ENCODE assay signal across 28 cellular contexts in the genomic region with DNA sequence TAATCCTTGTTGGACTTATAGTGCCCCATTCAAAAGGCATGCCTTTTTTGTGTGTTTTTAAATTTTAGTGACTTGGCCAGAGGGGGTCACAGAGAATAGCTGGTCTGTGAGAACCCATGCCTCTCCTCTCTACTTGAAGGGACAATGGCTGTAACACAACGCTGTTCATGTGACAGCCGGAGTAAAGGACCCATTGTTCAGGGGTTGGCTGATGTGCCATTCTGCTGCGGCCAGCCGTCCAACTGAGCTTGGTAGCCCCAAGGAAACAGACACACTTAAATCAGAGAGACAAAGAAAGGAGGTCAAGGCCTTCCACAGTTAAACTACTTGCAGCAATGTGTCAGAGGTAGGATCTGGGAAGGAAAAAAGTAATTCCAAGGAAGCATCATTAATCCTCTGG. TPM values are rescaled to one million over a fixed set of nuclear protein-coding genes. Genes with fewer than 3 reads are reported as not detected.
A peak's percentile ranks its signal among the peaks of the same experiment; 100 is the strongest.
DNase-seq lines count a peak whose midpoint lies in the region; ATAC-seq and TF ChIP-seq lines count a peak whose summit lies in the region.
"Had no signal": no experiment of that assay in that cellular context is flagged by ENCODE, and none has a peak within 500 bp of the region (broad histone marks: within the 10 kb centered on the region; RNA-seq: fewer than 3 reads in every experiment).

No MANE protein-coding gene starts in this region.

- H3K4me1 ChIP-seq in tibial artery, result no peaks in the 10 kb centered on the region
- H3K4me1 ChIP-seq: spleen had no signal

- H3K9me3 Mint-ChIP-seq in brain, result peaks cover 0 to 2% (median 0%) of the 10 kb centered on the region in 5 experiments
- H3K9me3 Mint-ChIP-seq: activated CD4-positive, alpha-beta T cell treated with anti-CD3 and anti-CD28 coated beads, Interleukin-2, amount 10 ng/mL, durations not matched to agents 24 days and 14 days; mesothelial cell of epicardium; naive thymus-derived CD8-positive, alpha-beta T cell had no signal

- TF ChIP-seq CTCF in brain (conservative IDR thresholded peaks at IDR 0.05), result no peak
- TF ChIP-seq CTCF in tibial artery (IDR thresholded peaks at IDR 0.05), result no peak

- H3K36me3 Mint-ChIP-seq in brain, result peaks cover 5% of the 10 kb centered on the region
- H3K36me3 Mint-ChIP-seq: activated CD8-positive, alpha-beta memory T cell treated with anti-CD3 and anti-CD28 coated beads, Interleukin-2, amount 10 ng/mL, durations not matched to agents 7 days and 5 days; mesothelial cell of epicardium; naive thymus-derived CD8-positive, alpha-beta T cell had no signal

- no peak overlapping the region for H3K4me3 ChIP-seq in tibial artery
- H3K4me3 ChIP-seq: adrenal gland, coronary artery, spleen had no signal

- no peak overlapping the region for H3K27ac ChIP-seq in tibial artery
- H3K27ac ChIP-seq: 22Rv1, coronary artery, foreskin keratinocyte, spleen, VCaP had no signal

- H3K4me1 Mint-ChIP-seq in brain, result peaks cover 75% of the 10 kb centered on the region
- H3K4me1 Mint-ChIP-seq: activated CD4-positive, alpha-beta T cell treated with anti-CD3 and anti-CD28 coated beads, Interleukin-2, amount 10 ng/mL, durations not matched to agents 24 days and 14 days; activated CD8-positive, alpha-beta memory T cell treated with anti-CD3 and anti-CD28 coated beads, Interleukin-2, amount 10 ng/mL, durations not matched to agents 7 days and 5 days; mesothelial cell of epicardium; naive thymus-derived CD8-positive, alpha-beta T cell had no signal

- no peak for ATAC-seq in left colon
- no peak for ATAC-seq in GM21360 (IDR thresholded peaks at IDR 0.05; ENCODE audit: unreplicated experiment)
- ATAC-seq: activated CD8-positive, alpha-beta memory T cell treated with anti-CD3 and anti-CD28 coated beads, Interleukin-2, amount 10 ng/mL, durations not matched to agents 7 days and 5 days; esophagus mucosa; foreskin keratinocyte; left ventricle myocardium superior; naive thymus-derived CD8-positive, alpha-beta T cell; right cardiac atrium had no signal

- intact Hi-C loops in left colon (cut with DNase I, micrococcal nuclease), result no loop called here
- intact Hi-C loops in tibial artery (cut with DNase I; ENCODE audit: low total_unique reads), result no loop called here

- H3K4me3 Mint-ChIP-seq in brain, result peak overlapping the region in 4 of 5 experiments; percentile 33 to 57 (median 50)
- H3K4me3 Mint-ChIP-seq: activated CD4-positive, alpha-beta T cell treated with anti-CD3 and anti-CD28 coated beads, Interleukin-2, amount 10 ng/mL, durations not matched to agents 24 days and 14 days; activated CD8-positive, alpha-beta memory T cell treated with anti-CD3 and anti-CD28 coated beads, Interleukin-2, amount 10 ng/mL, durations not matched to agents 7 days and 5 days; mesothelial cell of epicardium; naive thymus-derived CD8-positive, alpha-beta T cell had no signal

- H3K27me3 ChIP-seq in tibial artery, result no peaks in the 10 kb centered on the region
- H3K27me3 ChIP-seq: adrenal gland had no signal

- H3K27me3 Mint-ChIP-seq in brain, result no peaks in the 10 kb centered on the region

- DNase-seq in Ammon's horn (ENCODE audit: low spot score) (peak; percentile 97), hypothalamus (lab: John Stamatoyannopoulos, UW) (peak in 43 of 51 donors; percentile 2 to 93 (median 70)), pons (ENCODE audit: low spot score) (peak; percentile 98), left colon (no peak), tibial artery (no peak), NCI-H2029 treated with DMSO at 0.1 percent for 48 hours (lab: John Stamatoyannopoulos, UW) (no peak)
- DNase-seq: activated CD4-positive, alpha-beta T cell treated with anti-CD3 and anti-CD28 coated beads, Interleukin-2, amount 10 ng/mL, durations not matched to agents 24 days and 14 days; activated CD8-positive, alpha-beta memory T cell treated with anti-CD3 and anti-CD28 coated beads, Interleukin-2, amount 10 ng/mL, durations not matched to agents 7 days and 5 days; activated naive CD4-positive, alpha-beta T cell treated with Interleukin-2 at 50 U/mL for 16 hours; activated T-cell treated with anti-CD3 and anti-CD28 coated beads, Interleukin-2, amount 50 U/mL, for 48 hours; foreskin keratinocyte; left ventricle myocardium superior; naive thymus-derived CD8-positive, alpha-beta T cell; NCI-H2171 treated with DMSO at 0.1 percent for 48 hours; NCI-H510A treated with DMSO at 0.1 percent for 48 hours; NK-92 treated with Interleukin-12 subunit alpha and Interleukin-12 subunit beta, amount 100 ng/mL, for 24 hours; right cardiac atrium; SHP77; spleen had no signal

- peak overlapping the region; percentile 25 to 94 (median 91) for H3K27ac Mint-ChIP-seq in brain
- H3K27ac Mint-ChIP-seq: activated CD4-positive, alpha-beta T cell treated with anti-CD3 and anti-CD28 coated beads, Interleukin-2, amount 10 ng/mL, durations not matched to agents 24 days and 14 days; activated CD8-positive, alpha-beta memory T cell treated with anti-CD3 and anti-CD28 coated beads, Interleukin-2, amount 10 ng/mL, durations not matched to agents 7 days and 5 days; mesothelial cell of epicardium; naive thymus-derived CD8-positive, alpha-beta T cell had no signal

- no peaks in the 10 kb centered on the region for H3K9me3 ChIP-seq in tibial artery
- H3K9me3 ChIP-seq: adrenal gland, spleen had no signal

- no peaks in the 10 kb centered on the region for H3K36me3 ChIP-seq in tibial artery
- H3K36me3 ChIP-seq: adrenal gland, spleen had no signal

RNA-seq across cellular contexts. Expression of a gene that starts 8.0 kb away (rescaled TPM):
- polyA plus RNA-seq in brain (ENCODE audit: insufficient read depth, low read depth, low replicate concordance), result 7.4 TPM
- total RNA-seq in left colon, result under 1 TPM; 0.49 to 0.92 TPM
- total RNA-seq: activated CD4-positive, alpha-beta T cell treated with anti-CD3 and anti-CD28 coated beads, Interleukin-2, amount 10 ng/mL, durations not matched to agents 24 days and 14 days; activated CD8-positive, alpha-beta memory T cell treated with anti-CD3 and anti-CD28 coated beads, Interleukin-2, amount 10 ng/mL, durations not matched to agents 7 days and 5 days; bronchial epithelial cell; foreskin keratinocyte had no signal
- polyA plus RNA-seq: foreskin keratinocyte; naive thymus-derived CD8-positive, alpha-beta T cell had no signal

Comparison
In these comparisons a context has a peak if more than half of its experiments do, and no peak if none do; other contexts are left out.
1. DNase-seq: peak in Ammon's horn (single experiment), hypothalamus (43 of 51) and pons (single experiment); none in left colon (0 of 2), tibial artery (0 of 2) and NCI-H2029 treated with DMSO at 0.1 percent for 48 hours (single experiment).